ENCODE assay signal across 8 cellular contexts in genomic region chr6:136751478-136751956, GRCh38. TPM values are rescaled to one million over a fixed set of nuclear protein-coding genes. Genes with fewer than 3 reads are reported as not detected.
DNase-seq lines count a peak whose midpoint lies in the region; ATAC-seq, FAIRE-seq and TF ChIP-seq lines count a peak whose summit lies in the region.

No MANE protein-coding gene starts in this region.

- no peaks in the 10 kb centered on the region for H3K79me2 ChIP-seq in OCI-LY1 (ENCODE audit: insufficient read depth, low read length)

- H3K27ac ChIP-seq in OCI-LY1 (ENCODE audit: low read depth, low read length, poor library complexity, severe bottlenecking) (peak overlapping the region; percentile 54), right atrium auricular region (peak overlapping the region; percentile 6 to 11)

- H3K4me1 Mint-ChIP-seq in activated CD4-positive, alpha-beta T cell treated with anti-CD3 and anti-CD28 coated beads, Interleukin-2, amount 10 ng/mL, durations not matched to agents 24 days and 14 days, result peaks cover 75% of the 10 kb centered on the region

- ATAC-seq in HG02759 (IDR thresholded peaks at IDR 0.05; ENCODE audit: unreplicated experiment), result peak; percentile 91
- ATAC-seq in left lobe of liver, result no peak

- no peak for FAIRE-seq in urothelium cell line (lab: Jason Lieb, UNC)

- H3K9ac ChIP-seq in OCI-LY1 (ENCODE audit: low read length), result no peak overlapping the region; the same call in 1 of the 2 replicates

- peak; percentile 86 for DNase-seq in activated CD4-positive, alpha-beta T cell treated with anti-CD3 and anti-CD28 coated beads, Interleukin-2, amount 10 ng/mL, durations not matched to agents 24 days and 14 days
- no peak for DNase-seq in activated CD4-positive, alpha-beta T cell treated with anti-CD3 and anti-CD28 coated beads for 1 hour
- no peak for DNase-seq in right atrium auricular region (ENCODE audit: low spot score)
- DNase-seq in NCI-H2081 (lab: John Stamatoyannopoulos, UW), result no peak
- no peak for DNase-seq in urothelium cell line (ENCODE audit: low spot score)
- DNase-seq in left lobe of liver (ENCODE audit: low spot score), result no peak

- TF ChIP-seq CTCF in OCI-LY1 (IDR thresholded peaks at IDR 0.05; ENCODE audit: low read length), result no peak
- TF ChIP-seq CTCF in right atrium auricular region (IDR thresholded peaks at IDR 0.05), result no peak

- H3K4me1 ChIP-seq in OCI-LY1 (ENCODE audit: insufficient read depth, low read length, severe bottlenecking) (peaks cover 36% of the 10 kb centered on the region), right atrium auricular region (peaks cover 0 to 23% of the 10 kb centered on the region in 2 donors)

- H3K27ac Mint-ChIP-seq in activated CD4-positive, alpha-beta T cell treated with anti-CD3 and anti-CD28 coated beads, Interleukin-2, amount 10 ng/mL, durations not matched to agents 24 days and 14 days, result peak overlapping the region; percentile 90

- H3K9me2 ChIP-seq in OCI-LY1 (ENCODE audit: low read depth, low read length), result no peaks in the 10 kb centered on the region

- H3K4me2 ChIP-seq in OCI-LY1 (ENCODE audit: low read length), result peak overlapping the region; percentile 40

- no peaks in the 10 kb centered on the region for H3K9me3 ChIP-seq in OCI-LY1 (ENCODE audit: low read length)
- no peaks in the 10 kb centered on the region for H3K9me3 ChIP-seq in right atrium auricular region

- peak overlapping the region; percentile 74 for H3K4me3 Mint-ChIP-seq in activated CD4-positive, alpha-beta T cell treated with anti-CD3 and anti-CD28 coated beads, Interleukin-2, amount 10 ng/mL, durations not matched to agents 24 days and 14 days

- no peaks in the 10 kb centered on the region for H4K20me1 ChIP-seq in OCI-LY1 (ENCODE audit: insufficient read depth, low read length)

- H3K36me3 ChIP-seq in OCI-LY1 (ENCODE audit: insufficient read depth, low read length) (no peaks in the 10 kb centered on the region), right atrium auricular region (no peaks in the 10 kb centered on the region)

- H3K36me3 Mint-ChIP-seq in activated CD4-positive, alpha-beta T cell treated with anti-CD3 and anti-CD28 coated beads, Interleukin-2, amount 10 ng/mL, durations not matched to agents 24 days and 14 days (ENCODE audit: low read depth), result peaks cover 12% of the 10 kb centered on the region

- H3K9me3 Mint-ChIP-seq in activated CD4-positive, alpha-beta T cell treated with anti-CD3 and anti-CD28 coated beads, Interleukin-2, amount 10 ng/mL, durations not matched to agents 24 days and 14 days, result peaks cover 6% of the 10 kb centered on the region

- no peak overlapping the region for H2AFZ ChIP-seq in OCI-LY1 (ENCODE audit: low read length)

- H3K27me3 ChIP-seq in OCI-LY1 (ENCODE audit: insufficient read depth, low read length) (no peaks in the 10 kb centered on the region), right atrium auricular region (no peaks in the 10 kb centered on the region)

- H3F3A ChIP-seq in OCI-LY1 (ENCODE audit: insufficient read depth, low read length), result no peaks in the 10 kb centered on the region

- peak overlapping the region; percentile 22 for H3K4me3 ChIP-seq in OCI-LY1 (ENCODE audit: low read depth, low read length, poor library complexity, severe bottlenecking)
- H3K4me3 ChIP-seq in right atrium auricular region, result no peak overlapping the region

- intact Hi-C loops in activated CD4-positive, alpha-beta T cell treated with anti-CD3 and anti-CD28 coated beads, Interleukin-2, amount 10 ng/mL, durations not matched to agents 24 days and 14 days (cut with micrococcal nuclease), result loop anchor here (1.0 to 2.0 kb wide), 4 partner anchors 21 to 157 kb away; no protein-coding TSS in a partner anchor

- no peaks in the 10 kb centered on the region for H3K27me3 Mint-ChIP-seq in activated CD4-positive, alpha-beta T cell treated with anti-CD3 and anti-CD28 coated beads, Interleukin-2, amount 10 ng/mL, durations not matched to agents 24 days and 14 days

RNA-seq across cellular contexts. Expression of gene MAP3K5, which starts 40.8 kb away (rescaled TPM):
- 8.7 and 8.8 TPM in 2 replicates for total RNA-seq in activated CD4-positive, alpha-beta T cell treated with anti-CD3 and anti-CD28 coated beads, Interleukin-2, amount 10 ng/mL, durations not matched to agents 24 days and 14 days
- total RNA-seq in right atrium auricular region (10 to 100 TPM in 1 of 2 donors, 1 to 10 TPM in 1; 6.7 to 11.9 TPM), left lobe of liver (6.3 TPM)
